In the genomic region with DNA sequence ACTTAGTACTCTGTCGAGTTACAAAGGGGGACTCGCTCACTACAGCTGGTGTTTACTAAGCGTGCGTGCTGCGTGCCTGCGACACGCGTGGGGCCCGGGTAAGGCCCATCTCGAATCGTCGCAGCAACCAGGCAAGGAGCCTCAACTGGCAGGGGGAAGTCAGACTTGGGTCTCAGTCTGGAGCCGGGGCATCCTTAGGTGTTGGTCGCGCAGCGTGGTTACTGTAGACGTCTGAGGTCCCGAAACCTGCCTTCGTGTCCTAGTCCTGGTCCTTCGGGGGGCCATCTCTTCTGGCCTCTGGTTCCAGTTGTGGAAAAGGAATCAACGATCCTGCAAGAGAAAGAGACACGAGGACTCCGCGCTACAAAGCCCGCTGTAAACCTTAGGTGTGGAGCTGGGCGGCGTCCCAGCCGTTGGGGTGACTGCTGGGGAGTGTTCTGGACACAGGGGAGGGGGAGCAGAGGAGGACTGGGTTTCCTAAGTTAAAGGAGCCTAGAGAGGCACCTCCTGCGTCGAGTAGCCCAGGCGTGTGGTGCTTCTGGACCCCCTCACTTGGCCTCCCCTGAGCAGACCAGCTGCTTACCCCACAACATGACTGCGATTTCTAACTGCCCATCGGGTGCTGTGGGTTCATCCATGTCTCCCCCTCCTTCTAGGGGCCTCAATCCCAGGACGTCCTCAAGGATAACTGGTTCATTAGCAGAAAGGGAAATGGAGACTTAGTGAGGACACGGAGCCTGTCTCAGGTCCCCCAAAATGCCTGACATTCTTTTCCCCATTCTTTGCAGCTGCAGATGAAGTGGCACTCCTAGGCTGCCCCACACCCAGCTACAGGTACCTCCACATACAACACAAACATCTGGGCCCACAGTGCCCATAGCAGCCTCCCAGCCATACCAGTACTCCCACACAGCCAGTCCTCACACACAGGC, we compare ENCODE assay signal across 1 cellular context.
TF ChIP-seq lines count a peak whose summit lies in the region.

No MANE protein-coding gene starts in this region.

TF ChIP-seq in IMR-90, 13 proteins besides CTCF, POLR2A, EP300 and RAD21:
- TF ChIP-seq CHD1 (IDR thresholded peaks at IDR 0.05; ENCODE audit: low read depth, low read length), result no peak
- TF ChIP-seq, protein P1, sequence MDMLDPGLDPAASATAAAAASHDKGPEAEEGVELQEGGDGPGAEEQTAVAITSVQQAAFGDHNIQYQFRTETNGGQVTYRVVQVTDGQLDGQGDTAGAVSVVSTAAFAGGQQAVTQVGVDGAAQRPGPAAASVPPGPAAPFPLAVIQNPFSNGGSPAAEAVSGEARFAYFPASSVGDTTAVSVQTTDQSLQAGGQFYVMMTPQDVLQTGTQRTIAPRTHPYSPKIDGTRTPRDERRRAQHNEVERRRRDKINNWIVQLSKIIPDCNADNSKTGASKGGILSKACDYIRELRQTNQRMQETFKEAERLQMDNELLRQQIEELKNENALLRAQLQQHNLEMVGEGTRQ (IDR thresholded peaks at IDR 0.05; ENCODE audit: low read depth, low read length), result no peak
- no peak for TF ChIP-seq MAFK (IDR thresholded peaks at IDR 0.05; ENCODE audit: low read depth, low read length)
- TF ChIP-seq, protein P2, sequence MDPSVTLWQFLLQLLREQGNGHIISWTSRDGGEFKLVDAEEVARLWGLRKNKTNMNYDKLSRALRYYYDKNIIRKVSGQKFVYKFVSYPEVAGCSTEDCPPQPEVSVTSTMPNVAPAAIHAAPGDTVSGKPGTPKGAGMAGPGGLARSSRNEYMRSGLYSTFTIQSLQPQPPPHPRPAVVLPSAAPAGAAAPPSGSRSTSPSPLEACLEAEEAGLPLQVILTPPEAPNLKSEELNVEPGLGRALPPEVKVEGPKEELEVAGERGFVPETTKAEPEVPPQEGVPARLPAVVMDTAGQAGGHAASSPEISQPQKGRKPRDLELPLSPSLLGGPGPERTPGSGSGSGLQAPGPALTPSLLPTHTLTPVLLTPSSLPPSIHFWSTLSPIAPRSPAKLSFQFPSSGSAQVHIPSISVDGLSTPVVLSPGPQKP (IDR thresholded peaks at IDR 0.05; ENCODE audit: borderline replicate concordance, low read depth, low read length), result no peak
- no peak for TF ChIP-seq RFX5 (IDR thresholded peaks at IDR 0.05; ENCODE audit: low read depth, low read length)
- no peak for TF ChIP-seq MXI1 (IDR thresholded peaks at IDR 0.05; ENCODE audit: borderline replicate concordance, low read depth, low read length)
- no peak for TF ChIP-seq BHLHE40 (IDR thresholded peaks at IDR 0.05; ENCODE audit: low read depth, low read length)
- no peak for TF ChIP-seq SMC3 (IDR thresholded peaks at IDR 0.05; ENCODE audit: low read depth, low read length)
- no peak for TF ChIP-seq NFE2L2 (IDR thresholded peaks at IDR 0.05; ENCODE audit: low read depth, low read length)
- no peak for TF ChIP-seq CEBPB (IDR thresholded peaks at IDR 0.05; ENCODE audit: low read depth, low read length)
